1 cellular context compared by ENCODE assay signal in the genomic region with DNA sequence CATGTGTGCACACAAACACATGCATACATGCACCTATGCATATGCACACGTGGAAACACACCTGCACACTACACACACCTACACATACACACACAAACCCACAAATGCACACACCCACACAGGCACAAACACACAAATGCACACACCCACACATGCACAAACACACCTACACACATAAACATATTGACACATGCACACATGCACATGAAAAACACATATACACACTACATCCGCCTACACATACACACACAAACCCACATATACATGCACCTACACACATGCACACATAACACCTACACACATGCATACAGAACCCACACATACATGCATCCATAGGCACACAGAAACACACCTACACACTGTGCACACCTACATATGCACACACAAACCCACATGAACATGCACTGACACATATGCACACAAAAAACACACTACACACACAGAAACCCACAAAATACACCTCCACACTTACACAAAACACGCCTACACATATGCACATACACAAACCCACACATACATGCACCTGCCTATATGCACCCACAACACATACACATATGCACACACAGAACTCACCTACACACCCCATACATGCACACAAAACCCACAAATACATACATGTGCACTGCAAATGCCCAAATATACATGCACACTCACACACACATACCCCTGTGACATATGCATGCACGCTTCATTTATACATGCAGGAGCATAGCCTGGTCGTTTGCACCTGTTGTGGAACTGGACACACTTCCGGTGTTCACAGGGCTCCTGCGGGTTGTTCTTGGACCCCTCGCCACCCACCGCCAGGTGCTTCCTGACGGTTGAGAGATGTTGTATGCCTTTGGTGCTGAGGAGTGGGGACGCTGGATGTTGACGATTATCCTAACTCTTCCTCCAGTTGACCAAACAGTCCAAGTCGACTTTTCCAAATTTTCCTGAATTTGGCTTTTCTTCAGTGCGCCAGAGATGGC.
TF ChIP-seq lines count a peak whose summit lies in the region.

No MANE protein-coding gene starts in this region.

TF ChIP-seq in H1, 55 proteins besides CTCF, POLR2A, EP300 and RAD21:
- TF ChIP-seq RNF2 (IDR thresholded peaks at IDR 0.05; ENCODE audit: borderline replicate concordance, low read depth, low read length, missing control alignments, poor library complexity, severe bottlenecking), result no peak
- TF ChIP-seq MAFK (IDR thresholded peaks at IDR 0.05; ENCODE audit: low read depth, low read length), result no peak
